18 cellular contexts compared by ENCODE assay signal in the genomic region with DNA sequence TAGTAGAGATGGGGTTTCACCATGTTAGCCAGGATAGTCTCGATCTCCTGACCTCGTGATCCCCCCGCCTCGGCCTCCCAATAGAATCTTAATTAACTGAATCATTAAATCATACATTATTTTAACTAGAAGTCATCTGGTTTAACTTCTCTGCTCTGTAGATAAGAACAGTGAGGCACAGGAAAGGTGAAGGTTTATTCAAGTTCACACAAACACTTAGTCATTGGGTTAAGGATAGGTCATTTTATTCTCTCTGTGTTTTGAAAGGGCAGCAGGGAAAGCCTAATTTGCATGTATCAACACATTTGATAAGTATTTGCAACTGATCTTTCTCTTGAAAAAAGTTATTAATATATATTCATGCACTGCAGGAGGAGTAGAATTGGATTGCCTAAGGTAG. TPM values are rescaled to one million over a fixed set of nuclear protein-coding genes. Genes with fewer than 3 reads are reported as not detected.
A peak's percentile ranks its signal among the peaks of the same experiment; 100 is the strongest.
DNase-seq lines count a peak whose midpoint lies in the region; ATAC-seq and TF ChIP-seq lines count a peak whose summit lies in the region.
"Had no signal": no experiment of that assay in that cellular context is flagged by ENCODE, and none has a peak within 500 bp of the region (broad histone marks: within the 10 kb centered on the region; RNA-seq: fewer than 3 reads in every experiment).

No MANE protein-coding gene starts in this region.

- peaks cover 0 to 10% (median 0%) of the 10 kb centered on the region in 4 donors for H3K36me3 ChIP-seq in right lobe of liver
- H3K36me3 ChIP-seq: BE2C had no signal

- peak overlapping the region in 2 of 3 donors; percentile 42 to 88 for H3K27ac ChIP-seq in right lobe of liver

- H3K27ac Mint-ChIP-seq in T-helper 17 cell (no peak overlapping the region), glutamatergic neuron (ENCODE audit: unreplicated experiment) (no peak overlapping the region), progenitor cell of endocrine pancreas (no peak overlapping the region)
- H3K27ac Mint-ChIP-seq: CD4-positive, CD25-positive, alpha-beta regulatory T cell; HFFc6 had no signal

- no peak for TF ChIP-seq POLR2A in right lobe of liver (IDR thresholded peaks at IDR 0.05)

- 44% methylated on average over 4 of the region's 4 CpGs for WGBS in right lobe of liver (ENCODE audit: insufficient coverage, low coverage, low lambda C conversion rate, missing lambda C conversion rate)

- ATAC-seq in T-helper 17 cell, result no peak
- peak; percentile 16 to 61 (median 46) for ATAC-seq in right lobe of liver
- no peak for ATAC-seq in GM21529 (IDR thresholded peaks at IDR 0.05; ENCODE audit: unreplicated experiment)
- ATAC-seq: HCT116 had no signal

- H3K9me3 ChIP-seq in T-helper 17 cell (ENCODE audit: control insufficient read depth, low read length, poor library complexity, severe bottlenecking) (no peaks in the 10 kb centered on the region), right lobe of liver (no peaks in the 10 kb centered on the region)
- H3K9me3 ChIP-seq: BE2C, Caco-2 had no signal

- H3K4me1 ChIP-seq in right lobe of liver, result peaks cover 0 to 30% (median 10%) of the 10 kb centered on the region in 4 donors
- H3K4me1 ChIP-seq: BE2C, Caco-2 had no signal

- peaks cover 4% of the 10 kb centered on the region for H3K9me3 Mint-ChIP-seq in glutamatergic neuron (ENCODE audit: unreplicated experiment)
- no peaks in the 10 kb centered on the region for H3K9me3 Mint-ChIP-seq in progenitor cell of endocrine pancreas (ENCODE audit: low read depth)
- H3K9me3 Mint-ChIP-seq: HFFc6 had no signal

- intact Hi-C loops in right lobe of liver (cut with DNase I), result no loop called here

- H3K4me1 Mint-ChIP-seq in T-helper 17 cell, result peaks cover 18% of the 10 kb centered on the region
- H3K4me1 Mint-ChIP-seq in glutamatergic neuron (ENCODE audit: low read depth, unreplicated experiment), result peaks cover 4% of the 10 kb centered on the region
- peaks cover 6% of the 10 kb centered on the region for H3K4me1 Mint-ChIP-seq in progenitor cell of endocrine pancreas (ENCODE audit: low read depth)

- DNase-seq in T-helper 17 cell (no peak), glutamatergic neuron (no peak), right lobe of liver (no peak), progenitor cell of endocrine pancreas (ENCODE audit: low spot score, unreplicated experiment) (no peak), NCI-H146 (lab: John Stamatoyannopoulos, UW) (no peak), SK-N-DZ (ENCODE audit: low spot score) (no peak)
- DNase-seq: ACHN; BE2C; C1 segment of cervical spinal cord; Caco-2; CD4-positive, CD25-positive, alpha-beta regulatory T cell; DMS79 treated with DMSO at 0.1 percent for 48 hours; GF-D8; GOT3; H7; HFFc6 had no signal

- no peaks in the 10 kb centered on the region for H3K27me3 ChIP-seq in right lobe of liver

- H3K4me3 ChIP-seq in right lobe of liver, result peak overlapping the region in 2 of 3 donors; percentile 13

- H3K36me3 Mint-ChIP-seq in T-helper 17 cell (ENCODE audit: low read depth) (peaks cover 6% of the 10 kb centered on the region), glutamatergic neuron (ENCODE audit: unreplicated experiment) (peaks cover 5% of the 10 kb centered on the region), progenitor cell of endocrine pancreas (ENCODE audit: insufficient read depth) (no peaks in the 10 kb centered on the region)
- H3K36me3 Mint-ChIP-seq: CD4-positive, CD25-positive, alpha-beta regulatory T cell had no signal

- peaks cover 32% of the 10 kb centered on the region for H3K27me3 Mint-ChIP-seq in T-helper 17 cell
- peaks cover 6% of the 10 kb centered on the region for H3K27me3 Mint-ChIP-seq in glutamatergic neuron (ENCODE audit: unreplicated experiment)
- peaks cover 21% of the 10 kb centered on the region for H3K27me3 Mint-ChIP-seq in progenitor cell of endocrine pancreas

- TF ChIP-seq CTCF in glutamatergic neuron (IDR thresholded peaks at IDR 0.05; ENCODE audit: partially characterized antibody, unreplicated experiment) (no peak), right lobe of liver (IDR thresholded peaks at IDR 0.05) (no peak), progenitor cell of endocrine pancreas (IDR thresholded peaks at IDR 0.05; ENCODE audit: unreplicated experiment) (no peak)

- H3K4me3 Mint-ChIP-seq in T-helper 17 cell (peak overlapping the region; percentile 28), glutamatergic neuron (ENCODE audit: unreplicated experiment) (peak overlapping the region; percentile 34), progenitor cell of endocrine pancreas (ENCODE audit: low read depth) (peak overlapping the region; percentile 24)

RNA-seq across cellular contexts. Expression of a gene that starts 1.1 kb away (rescaled TPM):
- total RNA-seq in T-helper 17 cell (not detected), glutamatergic neuron (ENCODE audit: unreplicated experiment) (not detected), right lobe of liver (100 to 1,000 TPM in 1 of 6 experiments, 10 to 100 TPM in 5; 15.7 to 125 (median 22.5) TPM), progenitor cell of endocrine pancreas (0.22 and 1.1 TPM in 2 replicates)
- not detected in 2 replicates for polyA plus RNA-seq in SK-N-DZ (2014; cell fraction: cytosol; rRNA removed)
- polyA plus RNA-seq in SK-N-DZ (2014; cell fraction: nucleus; rRNA removed), result not detected in 2 replicates
- total RNA-seq: Caco-2; CD4-positive, CD25-positive, alpha-beta regulatory T cell; HFFc6 had no signal
- polyA plus RNA-seq: CD4-positive, CD25-positive, alpha-beta regulatory T cell had no signal

Comparison
In these comparisons a context has a peak if more than half of its experiments do, and no peak if none do; other contexts are left out.
1. ATAC-seq: peak in right lobe of liver (4 of 4); none in T-helper 17 cell (single experiment) and GM21529 (single experiment).
2. Peak in every context shown above with its lines, with median percentiles within 50 percentile points of each other: H3K4me3 Mint-ChIP-seq.